In the genomic region with DNA sequence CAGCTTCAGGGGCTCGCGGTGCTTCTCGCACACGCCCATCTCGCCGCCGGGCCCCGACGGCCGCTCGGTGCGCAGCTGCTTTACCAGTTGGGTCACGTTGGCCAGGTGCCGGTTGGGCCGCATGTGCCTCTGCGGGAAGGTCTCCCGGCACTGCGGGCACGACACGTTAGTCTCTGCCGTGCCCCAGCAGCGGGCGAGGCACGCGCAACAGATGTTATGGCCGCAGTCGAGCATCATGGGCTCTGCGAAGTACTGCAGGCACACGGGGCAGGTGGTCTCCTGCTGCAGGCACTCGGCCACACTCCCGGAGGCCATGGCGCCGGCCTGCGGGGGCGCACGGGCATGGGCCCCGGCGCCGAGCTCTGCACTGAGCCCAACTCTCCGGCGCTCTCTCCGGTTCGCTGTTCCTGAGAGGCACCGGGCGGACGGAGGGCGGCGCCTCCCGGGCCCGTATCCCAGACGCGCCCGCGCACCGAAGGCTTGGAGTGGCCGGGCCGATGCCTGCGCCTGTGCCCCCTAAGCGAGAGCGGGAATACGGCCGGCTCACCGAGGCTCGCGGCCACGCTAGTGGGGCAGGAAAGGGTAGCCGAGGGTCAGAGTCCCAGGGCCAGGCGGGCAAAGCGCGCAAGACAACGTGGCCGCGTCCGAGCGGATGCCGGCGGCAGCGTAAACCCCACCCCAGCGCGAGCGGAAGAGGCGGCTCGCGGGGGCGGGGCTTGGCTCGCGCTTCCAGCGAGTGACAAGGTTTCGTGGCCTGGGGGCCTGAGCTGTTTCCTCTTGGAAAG, we compare ENCODE assay signal across 1 cellular context.
A peak's percentile ranks its signal among the peaks of the same experiment; 100 is the strongest.
TF ChIP-seq lines count a peak whose summit lies in the region.

A gene with protein sequence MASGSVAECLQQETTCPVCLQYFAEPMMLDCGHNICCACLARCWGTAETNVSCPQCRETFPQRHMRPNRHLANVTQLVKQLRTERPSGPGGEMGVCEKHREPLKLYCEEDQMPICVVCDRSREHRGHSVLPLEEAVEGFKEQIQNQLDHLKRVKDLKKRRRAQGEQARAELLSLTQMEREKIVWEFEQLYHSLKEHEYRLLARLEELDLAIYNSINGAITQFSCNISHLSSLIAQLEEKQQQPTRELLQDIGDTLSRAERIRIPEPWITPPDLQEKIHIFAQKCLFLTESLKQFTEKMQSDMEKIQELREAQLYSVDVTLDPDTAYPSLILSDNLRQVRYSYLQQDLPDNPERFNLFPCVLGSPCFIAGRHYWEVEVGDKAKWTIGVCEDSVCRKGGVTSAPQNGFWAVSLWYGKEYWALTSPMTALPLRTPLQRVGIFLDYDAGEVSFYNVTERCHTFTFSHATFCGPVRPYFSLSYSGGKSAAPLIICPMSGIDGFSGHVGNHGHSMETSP (minus strand): TSS at position 668 of the 785 bp plus-strand sequence. CDS start 353 bp downstream, at position 315.

TF ChIP-seq in HepG2, 621 proteins besides CTCF, POLR2A, EP300 and RAD21 (continued from another document and continues in another):
- TF ChIP-seq, protein P1, sequence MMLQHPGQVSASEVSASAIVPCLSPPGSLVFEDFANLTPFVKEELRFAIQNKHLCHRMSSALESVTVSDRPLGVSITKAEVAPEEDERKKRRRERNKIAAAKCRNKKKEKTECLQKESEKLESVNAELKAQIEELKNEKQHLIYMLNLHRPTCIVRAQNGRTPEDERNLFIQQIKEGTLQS (CRISPR knock-in tag; IDR thresholded peaks at IDR 0.05), result no peak; the same call in 1 of the 2 replicates
- TF ChIP-seq, protein P2, sequence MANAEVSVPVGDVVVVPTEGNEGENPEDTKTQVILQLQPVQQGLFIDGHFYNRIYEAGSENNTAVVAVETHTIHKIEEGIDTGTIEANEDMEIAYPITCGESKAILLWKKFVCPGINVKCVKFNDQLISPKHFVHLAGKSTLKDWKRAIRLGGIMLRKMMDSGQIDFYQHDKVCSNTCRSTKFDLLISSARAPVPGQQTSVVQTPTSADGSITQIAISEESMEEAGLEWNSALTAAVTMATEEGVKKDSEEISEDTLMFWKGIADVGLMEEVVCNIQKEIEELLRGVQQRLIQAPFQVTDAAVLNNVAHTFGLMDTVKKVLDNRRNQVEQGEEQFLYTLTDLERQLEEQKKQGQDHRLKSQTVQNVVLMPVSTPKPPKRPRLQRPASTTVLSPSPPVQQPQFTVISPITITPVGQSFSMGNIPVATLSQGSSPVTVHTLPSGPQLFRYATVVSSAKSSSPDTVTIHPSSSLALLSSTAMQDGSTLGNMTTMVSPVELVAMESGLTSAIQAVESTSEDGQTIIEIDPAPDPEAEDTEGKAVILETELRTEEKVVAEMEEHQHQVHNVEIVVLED (CRISPR knock-in tag; IDR thresholded peaks at IDR 0.05; ENCODE audit: borderline replicate concordance), result peak; percentile 95
- TF ChIP-seq, protein P3, sequence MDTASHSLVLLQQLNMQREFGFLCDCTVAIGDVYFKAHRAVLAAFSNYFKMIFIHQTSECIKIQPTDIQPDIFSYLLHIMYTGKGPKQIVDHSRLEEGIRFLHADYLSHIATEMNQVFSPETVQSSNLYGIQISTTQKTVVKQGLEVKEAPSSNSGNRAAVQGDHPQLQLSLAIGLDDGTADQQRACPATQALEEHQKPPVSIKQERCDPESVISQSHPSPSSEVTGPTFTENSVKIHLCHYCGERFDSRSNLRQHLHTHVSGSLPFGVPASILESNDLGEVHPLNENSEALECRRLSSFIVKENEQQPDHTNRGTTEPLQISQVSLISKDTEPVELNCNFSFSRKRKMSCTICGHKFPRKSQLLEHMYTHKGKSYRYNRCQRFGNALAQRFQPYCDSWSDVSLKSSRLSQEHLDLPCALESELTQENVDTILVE (CRISPR knock-in tag; IDR thresholded peaks at IDR 0.05), result peak; percentile 86
- TF ChIP-seq, protein P4, sequence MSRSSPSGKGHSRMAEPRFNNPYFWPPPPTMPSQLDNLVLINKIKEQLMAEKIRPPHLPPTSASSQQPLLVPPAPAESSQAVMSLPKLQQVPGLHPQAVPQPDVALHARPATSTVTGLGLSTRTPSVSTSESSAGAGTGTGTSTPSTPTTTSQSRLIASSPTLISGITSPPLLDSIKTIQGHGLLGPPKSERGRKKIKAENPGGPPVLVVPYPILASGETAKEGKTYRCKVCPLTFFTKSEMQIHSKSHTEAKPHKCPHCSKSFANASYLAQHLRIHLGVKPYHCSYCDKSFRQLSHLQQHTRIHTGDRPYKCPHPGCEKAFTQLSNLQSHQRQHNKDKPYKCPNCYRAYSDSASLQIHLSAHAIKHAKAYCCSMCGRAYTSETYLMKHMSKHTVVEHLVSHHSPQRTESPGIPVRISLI (CRISPR knock-in tag; IDR thresholded peaks at IDR 0.05; ENCODE audit: borderline replicate concordance), result no peak; the same call in 1 of the 2 replicates
- TF ChIP-seq ZNF672 (CRISPR knock-in tag; IDR thresholded peaks at IDR 0.05) (no peak), ZKSCAN5 (CRISPR knock-in tag; IDR thresholded peaks at IDR 0.05) (0 out of 2 replicates have a peak, but pooled peaks have one; percentile 14), ZNF788 (CRISPR knock-in tag; IDR thresholded peaks at IDR 0.05; ENCODE audit: borderline replicate concordance) (peak; percentile 82; the same call in 1 of the 2 replicates), SOX13 (IDR thresholded peaks at IDR 0.05) (peak; percentile 52; the same call in 1 of the 2 replicates), SOX13 (CRISPR knock-in tag; conservative IDR thresholded peaks at IDR 0.05 in 1 of 2, IDR thresholded peaks at IDR 0.05 in 1 of 2) (peak in 1 of 2 experiments; percentile 57; a peak in 1 of 4 replicates), ELF1 (CRISPR knock-in tag; IDR thresholded peaks at IDR 0.05) (peak; percentile 84), REPIN1 (CRISPR knock-in tag; IDR thresholded peaks at IDR 0.05; ENCODE audit: borderline replicate concordance, low read depth) (peak; percentile 74), ZNF530 (CRISPR knock-in tag; IDR thresholded peaks at IDR 0.05; ENCODE audit: low read depth) (no peak; the same call in 1 of the 2 replicates), ZNF30 (CRISPR knock-in tag; IDR thresholded peaks at IDR 0.05) (peak; percentile 96), ZNF629 (CRISPR knock-in tag; conservative IDR thresholded peaks at IDR 0.05) (peak; percentile 48; the same call in 1 of the 2 replicates), ATF1 (CRISPR knock-in tag; IDR thresholded peaks at IDR 0.05) (no peak), WIZ (CRISPR knock-in tag; IDR thresholded peaks at IDR 0.05) (peak; percentile 50; the same call in 1 of the 2 replicates), ARNT2 (CRISPR knock-in tag; IDR thresholded peaks at IDR 0.05; ENCODE audit: low read depth) (peak; percentile 98), HMGA1 (CRISPR knock-in tag; conservative IDR thresholded peaks at IDR 0.05) (no peak), SMARCC2 (IDR thresholded peaks at IDR 0.05) (no peak), HCFC1 (IDR thresholded peaks at IDR 0.05; ENCODE audit: low read depth, low read length) (peak; percentile 11; the same call in 1 of the 2 replicates), ZNF75D (CRISPR knock-in tag; IDR thresholded peaks at IDR 0.05; ENCODE audit: borderline replicate concordance) (peak; percentile 20; the same call in 1 of the 2 replicates), PHF21A (CRISPR knock-in tag; IDR thresholded peaks at IDR 0.05) (peak; percentile 66; the same call in 1 of the 2 replicates), ZNF569 (CRISPR knock-in tag; IDR thresholded peaks at IDR 0.05; ENCODE audit: borderline replicate concordance) (peak; percentile 96), MED8 (CRISPR knock-in tag; IDR thresholded peaks at IDR 0.05; ENCODE audit: insufficient replicate concordance) (peak; percentile 98), BRD4 (CRISPR knock-in tag; IDR thresholded peaks at IDR 0.05) (peak; percentile 98), ZNF205 (CRISPR knock-in tag; IDR thresholded peaks at IDR 0.05) (peak; percentile 46), EEA1 (CRISPR knock-in tag; IDR thresholded peaks at IDR 0.05; ENCODE audit: borderline replicate concordance) (0 out of 2 replicates have a peak, but pooled peaks have one; percentile 18), MLLT10 (CRISPR knock-in tag; IDR thresholded peaks at IDR 0.05) (no peak), CHD2 (IDR thresholded peaks at IDR 0.05; ENCODE audit: low read depth, low read length) (no peak), ZNF235 (CRISPR knock-in tag; IDR thresholded peaks at IDR 0.05; ENCODE audit: borderline replicate concordance) (peak; percentile 97), ESRRA (CRISPR knock-in tag; IDR thresholded peaks at IDR 0.05; ENCODE audit: low read depth) (peak; percentile 2; the same call in 1 of the 2 replicates), NR3C1 (CRISPR knock-in tag; IDR thresholded peaks at IDR 0.05) (0 out of 2 replicates have a peak, but pooled peaks have one; percentile 50), NFKB2 (CRISPR knock-in tag; IDR thresholded peaks at IDR 0.05; ENCODE audit: borderline replicate concordance) (peak; percentile 88), HMG20B (CRISPR knock-in tag; conservative IDR thresholded peaks at IDR 0.05) (no peak; the same call in 1 of the 2 replicates)
- TF ChIP-seq, protein P5, sequence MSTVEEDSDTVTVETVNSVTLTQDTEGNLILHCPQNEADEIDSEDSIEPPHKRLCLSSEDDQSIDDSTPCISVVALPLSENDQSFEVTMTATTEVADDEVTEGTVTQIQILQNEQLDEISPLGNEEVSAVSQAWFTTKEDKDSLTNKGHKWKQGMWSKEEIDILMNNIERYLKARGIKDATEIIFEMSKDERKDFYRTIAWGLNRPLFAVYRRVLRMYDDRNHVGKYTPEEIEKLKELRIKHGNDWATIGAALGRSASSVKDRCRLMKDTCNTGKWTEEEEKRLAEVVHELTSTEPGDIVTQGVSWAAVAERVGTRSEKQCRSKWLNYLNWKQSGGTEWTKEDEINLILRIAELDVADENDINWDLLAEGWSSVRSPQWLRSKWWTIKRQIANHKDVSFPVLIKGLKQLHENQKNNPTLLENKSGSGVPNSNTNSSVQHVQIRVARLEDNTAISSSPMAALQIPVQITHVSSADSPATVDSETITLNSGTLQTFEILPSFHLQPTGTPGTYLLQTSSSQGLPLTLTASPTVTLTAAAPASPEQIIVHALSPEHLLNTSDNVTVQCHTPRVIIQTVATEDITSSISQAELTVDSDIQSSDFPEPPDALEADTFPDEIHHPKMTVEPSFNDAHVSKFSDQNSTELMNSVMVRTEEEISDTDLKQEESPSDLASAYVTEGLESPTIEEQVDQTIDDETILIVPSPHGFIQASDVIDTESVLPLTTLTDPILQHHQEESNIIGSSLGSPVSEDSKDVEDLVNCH (CRISPR knock-in tag; IDR thresholded peaks at IDR 0.05), result 0 out of 2 replicates have a peak, but pooled peaks have one; percentile 25
- TF ChIP-seq, protein P6, sequence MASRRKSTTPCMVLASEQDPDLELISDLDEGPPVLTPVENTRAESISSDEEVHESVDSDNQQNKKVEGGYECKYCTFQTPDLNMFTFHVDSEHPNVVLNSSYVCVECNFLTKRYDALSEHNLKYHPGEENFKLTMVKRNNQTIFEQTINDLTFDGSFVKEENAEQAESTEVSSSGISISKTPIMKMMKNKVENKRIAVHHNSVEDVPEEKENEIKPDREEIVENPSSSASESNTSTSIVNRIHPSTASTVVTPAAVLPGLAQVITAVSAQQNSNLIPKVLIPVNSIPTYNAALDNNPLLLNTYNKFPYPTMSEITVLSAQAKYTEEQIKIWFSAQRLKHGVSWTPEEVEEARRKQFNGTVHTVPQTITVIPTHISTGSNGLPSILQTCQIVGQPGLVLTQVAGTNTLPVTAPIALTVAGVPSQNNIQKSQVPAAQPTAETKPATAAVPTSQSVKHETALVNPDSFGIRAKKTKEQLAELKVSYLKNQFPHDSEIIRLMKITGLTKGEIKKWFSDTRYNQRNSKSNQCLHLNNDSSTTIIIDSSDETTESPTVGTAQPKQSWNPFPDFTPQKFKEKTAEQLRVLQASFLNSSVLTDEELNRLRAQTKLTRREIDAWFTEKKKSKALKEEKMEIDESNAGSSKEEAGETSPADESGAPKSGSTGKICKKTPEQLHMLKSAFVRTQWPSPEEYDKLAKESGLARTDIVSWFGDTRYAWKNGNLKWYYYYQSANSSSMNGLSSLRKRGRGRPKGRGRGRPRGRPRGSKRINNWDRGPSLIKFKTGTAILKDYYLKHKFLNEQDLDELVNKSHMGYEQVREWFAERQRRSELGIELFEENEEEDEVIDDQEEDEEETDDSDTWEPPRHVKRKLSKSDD (CRISPR knock-in tag; IDR thresholded peaks at IDR 0.05; ENCODE audit: low read depth), result no peak
- TF ChIP-seq, protein P7, sequence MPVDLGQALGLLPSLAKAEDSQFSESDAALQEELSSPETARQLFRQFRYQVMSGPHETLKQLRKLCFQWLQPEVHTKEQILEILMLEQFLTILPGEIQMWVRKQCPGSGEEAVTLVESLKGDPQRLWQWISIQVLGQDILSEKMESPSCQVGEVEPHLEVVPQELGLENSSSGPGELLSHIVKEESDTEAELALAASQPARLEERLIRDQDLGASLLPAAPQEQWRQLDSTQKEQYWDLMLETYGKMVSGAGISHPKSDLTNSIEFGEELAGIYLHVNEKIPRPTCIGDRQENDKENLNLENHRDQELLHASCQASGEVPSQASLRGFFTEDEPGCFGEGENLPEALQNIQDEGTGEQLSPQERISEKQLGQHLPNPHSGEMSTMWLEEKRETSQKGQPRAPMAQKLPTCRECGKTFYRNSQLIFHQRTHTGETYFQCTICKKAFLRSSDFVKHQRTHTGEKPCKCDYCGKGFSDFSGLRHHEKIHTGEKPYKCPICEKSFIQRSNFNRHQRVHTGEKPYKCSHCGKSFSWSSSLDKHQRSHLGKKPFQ (CRISPR knock-in tag; IDR thresholded peaks at IDR 0.05; ENCODE audit: insufficient replicate concordance), result peak; percentile 91
- TF ChIP-seq, protein P8, sequence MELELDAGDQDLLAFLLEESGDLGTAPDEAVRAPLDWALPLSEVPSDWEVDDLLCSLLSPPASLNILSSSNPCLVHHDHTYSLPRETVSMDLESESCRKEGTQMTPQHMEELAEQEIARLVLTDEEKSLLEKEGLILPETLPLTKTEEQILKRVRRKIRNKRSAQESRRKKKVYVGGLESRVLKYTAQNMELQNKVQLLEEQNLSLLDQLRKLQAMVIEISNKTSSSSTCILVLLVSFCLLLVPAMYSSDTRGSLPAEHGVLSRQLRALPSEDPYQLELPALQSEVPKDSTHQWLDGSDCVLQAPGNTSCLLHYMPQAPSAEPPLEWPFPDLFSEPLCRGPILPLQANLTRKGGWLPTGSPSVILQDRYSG (CRISPR knock-in tag; IDR thresholded peaks at IDR 0.05), result peak; percentile 79; the same call in 1 of the 2 replicates
- TF ChIP-seq, protein P9, sequence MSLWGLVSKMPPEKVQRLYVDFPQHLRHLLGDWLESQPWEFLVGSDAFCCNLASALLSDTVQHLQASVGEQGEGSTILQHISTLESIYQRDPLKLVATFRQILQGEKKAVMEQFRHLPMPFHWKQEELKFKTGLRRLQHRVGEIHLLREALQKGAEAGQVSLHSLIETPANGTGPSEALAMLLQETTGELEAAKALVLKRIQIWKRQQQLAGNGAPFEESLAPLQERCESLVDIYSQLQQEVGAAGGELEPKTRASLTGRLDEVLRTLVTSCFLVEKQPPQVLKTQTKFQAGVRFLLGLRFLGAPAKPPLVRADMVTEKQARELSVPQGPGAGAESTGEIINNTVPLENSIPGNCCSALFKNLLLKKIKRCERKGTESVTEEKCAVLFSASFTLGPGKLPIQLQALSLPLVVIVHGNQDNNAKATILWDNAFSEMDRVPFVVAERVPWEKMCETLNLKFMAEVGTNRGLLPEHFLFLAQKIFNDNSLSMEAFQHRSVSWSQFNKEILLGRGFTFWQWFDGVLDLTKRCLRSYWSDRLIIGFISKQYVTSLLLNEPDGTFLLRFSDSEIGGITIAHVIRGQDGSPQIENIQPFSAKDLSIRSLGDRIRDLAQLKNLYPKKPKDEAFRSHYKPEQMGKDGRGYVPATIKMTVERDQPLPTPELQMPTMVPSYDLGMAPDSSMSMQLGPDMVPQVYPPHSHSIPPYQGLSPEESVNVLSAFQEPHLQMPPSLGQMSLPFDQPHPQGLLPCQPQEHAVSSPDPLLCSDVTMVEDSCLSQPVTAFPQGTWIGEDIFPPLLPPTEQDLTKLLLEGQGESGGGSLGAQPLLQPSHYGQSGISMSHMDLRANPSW (CRISPR knock-in tag; IDR thresholded peaks at IDR 0.05; ENCODE audit: borderline replicate concordance), result peak; percentile 49; the same call in 1 of the 2 replicates
